Comparison of ENCODE assay signal across 8 cellular contexts in the genomic region with DNA sequence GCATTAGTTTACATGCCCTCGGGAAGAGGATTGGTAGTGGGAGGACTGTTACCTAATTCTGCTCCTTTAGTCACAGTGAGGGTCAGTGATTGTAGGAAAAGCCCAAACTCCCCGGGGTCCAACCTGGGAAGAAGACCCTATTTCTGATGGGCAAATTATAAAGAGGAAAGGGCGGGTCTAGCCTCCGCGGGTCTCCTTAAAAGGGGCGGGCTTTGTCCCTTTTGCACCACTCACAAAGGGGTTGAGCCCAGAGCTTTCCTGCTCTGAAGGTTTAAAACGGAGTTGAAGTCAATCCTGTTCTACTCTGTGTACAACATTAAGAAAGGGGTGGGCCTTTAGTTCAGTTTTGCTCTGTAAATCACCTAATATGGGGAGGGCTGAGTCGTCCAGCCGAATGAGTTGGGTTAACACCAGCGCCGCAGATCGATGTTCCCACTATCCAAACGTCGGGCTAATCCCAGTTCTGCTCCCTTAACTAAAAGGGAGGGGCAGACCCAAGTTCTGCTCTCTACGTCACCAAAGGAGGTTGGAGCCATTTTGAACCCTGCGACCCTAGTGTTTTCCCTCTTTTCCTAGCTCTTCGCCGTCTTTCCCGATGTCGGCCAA. TPM values are rescaled to one million over a fixed set of nuclear protein-coding genes. Genes with fewer than 3 reads are reported as not detected.
DNase-seq lines count a peak whose midpoint lies in the region; ATAC-seq and TF ChIP-seq lines count a peak whose summit lies in the region.

No MANE protein-coding gene starts in this region.

- peak overlapping the region; percentile 92 to 98 (median 95) for H3K27ac ChIP-seq in spleen

- ATAC-seq in GM21723 (IDR thresholded peaks at IDR 0.05; ENCODE audit: unreplicated experiment) = peak; percentile 10
- ATAC-seq in activated naive CD8-positive, alpha-beta T cell treated with anti-CD3 and anti-CD28 coated beads, Interleukin-2, amount 10 ng/mL, durations not matched to agents 7 days and 5 days (ENCODE audit: low read depth) = peak; percentile 1

- no peak for DNase-seq in CD14-positive monocyte (ENCODE audit: low spot score)
- peak; percentile 72 to 87 for DNase-seq in NCI-H524 (lab: John Stamatoyannopoulos, UW)
- no peak for DNase-seq in activated naive CD8-positive, alpha-beta T cell treated with anti-CD3 and anti-CD28 coated beads, Interleukin-2, amount 10 ng/mL, durations not matched to agents 7 days and 5 days
- DNase-seq in spleen = no peak
- DNase-seq in HuH-7.5 (ENCODE audit: low spot score) = no peak
- DNase-seq in occipital lobe (lab: John Stamatoyannopoulos, UW) = no peak

- peak overlapping the region; percentile 90 to 98 for H3K4me3 Mint-ChIP-seq in CD14-positive monocyte
- H3K4me3 Mint-ChIP-seq in activated naive CD8-positive, alpha-beta T cell treated with anti-CD3 and anti-CD28 coated beads, Interleukin-2, amount 10 ng/mL, durations not matched to agents 7 days and 5 days = peak overlapping the region; percentile 97

- TF ChIP-seq POLR2A in spleen (IDR thresholded peaks at IDR 0.05) = peak in 1 of 3 donors; percentile 52

- H3K27me3 ChIP-seq in iPS-15b (ENCODE audit: control insufficient read depth, insufficient read depth, low read length) = no peaks in the 10 kb centered on the region
- no peaks in the 10 kb centered on the region for H3K27me3 ChIP-seq in spleen (replicated peaks in 1 of 7)

- peaks cover 16 to 24% of the 10 kb centered on the region in 2 donors for H3K36me3 Mint-ChIP-seq in CD14-positive monocyte
- H3K36me3 Mint-ChIP-seq in activated naive CD8-positive, alpha-beta T cell treated with anti-CD3 and anti-CD28 coated beads, Interleukin-2, amount 10 ng/mL, durations not matched to agents 7 days and 5 days = peaks cover 18% of the 10 kb centered on the region

- H3K9me3 Mint-ChIP-seq in CD14-positive monocyte = no peaks in the 10 kb centered on the region
- H3K9me3 Mint-ChIP-seq in activated naive CD8-positive, alpha-beta T cell treated with anti-CD3 and anti-CD28 coated beads, Interleukin-2, amount 10 ng/mL, durations not matched to agents 7 days and 5 days = no peaks in the 10 kb centered on the region

- H3K9me3 ChIP-seq in iPS-15b (ENCODE audit: control insufficient read depth, insufficient read depth, low read length) = no peaks in the 10 kb centered on the region
- H3K9me3 ChIP-seq in spleen = no peaks in the 10 kb centered on the region

- peak overlapping the region; percentile 93 for H3K9ac ChIP-seq in iPS-15b (ENCODE audit: low read depth, low read length)

- peaks cover 0 to 4% (median 0%) of the 10 kb centered on the region in 3 donors for H3K27me3 Mint-ChIP-seq in CD14-positive monocyte (ENCODE audit: low read depth in 3 of 3)
- H3K27me3 Mint-ChIP-seq in activated naive CD8-positive, alpha-beta T cell treated with anti-CD3 and anti-CD28 coated beads, Interleukin-2, amount 10 ng/mL, durations not matched to agents 7 days and 5 days = no peaks in the 10 kb centered on the region

- H3K36me3 ChIP-seq in iPS-15b (ENCODE audit: control insufficient read depth, insufficient read depth, low read length) (peaks cover 18% of the 10 kb centered on the region), spleen (peaks cover 0 to 29% (median 23%) of the 10 kb centered on the region in 6 donors)

- peak overlapping the region; percentile 95 for H3K4me3 ChIP-seq in iPS-15b (ENCODE audit: low read depth, low read length)
- peak overlapping the region; percentile 43 to 87 (median 62) for H3K4me3 ChIP-seq in spleen

- H3K4me1 Mint-ChIP-seq in CD14-positive monocyte = peaks cover 81% of the 10 kb centered on the region
- peaks cover 54% of the 10 kb centered on the region for H3K4me1 Mint-ChIP-seq in activated naive CD8-positive, alpha-beta T cell treated with anti-CD3 and anti-CD28 coated beads, Interleukin-2, amount 10 ng/mL, durations not matched to agents 7 days and 5 days

- TF ChIP-seq CTCF in CD14-positive monocyte (IDR thresholded peaks at IDR 0.05) (no peak), spleen (IDR thresholded peaks at IDR 0.05 in 8 of 11, conservative IDR thresholded peaks at IDR 0.05 in 3 of 11) (no peak)

- H3K27ac Mint-ChIP-seq in CD14-positive monocyte = peak overlapping the region; percentile 96 to 100 (median 100)
- H3K27ac Mint-ChIP-seq in activated naive CD8-positive, alpha-beta T cell treated with anti-CD3 and anti-CD28 coated beads, Interleukin-2, amount 10 ng/mL, durations not matched to agents 7 days and 5 days = peak overlapping the region; percentile 98

- intact Hi-C loops in CD14-positive monocyte (cut with micrococcal nuclease) = loop anchor here in 1 of 2 donors (5.0 kb wide), 1 partner anchor 55 kb away; no protein-coding TSS in a partner anchor
- intact Hi-C loops in spleen (cut with DNase I; ENCODE audit: low total_unique reads) = no loop called here

- POLR2A ChIA-PET in activated naive CD8-positive, alpha-beta T cell treated with anti-CD3 and anti-CD28 coated beads, Interleukin-2, amount 10 ng/mL, durations not matched to agents 7 days and 5 days (lab: Charles Lee) = interaction anchor here (1.2 to 2.6 kb wide), 7 partner anchors 13 to 206 kb away, joined by 3 to 20 read pairs (median 7); a partner anchor contains a TSS

- 1% methylated on average over 20 of the region's 20 CpGs for WGBS in spleen, 5 donors

- peaks cover 10% of the 10 kb centered on the region for H3K4me1 ChIP-seq in iPS-15b (ENCODE audit: control insufficient read depth, insufficient read depth, low read length)
- peaks cover 33 to 87% (median 65%) of the 10 kb centered on the region in 6 donors for H3K4me1 ChIP-seq in spleen

RNA-seq across cellular contexts. Expression of a gene that starts 0.9 kb away (rescaled TPM):
- polyA plus RNA-seq in CD14-positive monocyte (100 to 1,000 TPM in 1 of 2 donors, 10 to 100 TPM in 1; 83.5 to 108 TPM), spleen (10 to 100 TPM; 52.2 to 77.8 (median 69.9) TPM)
- 10 to 100 TPM; 44.5 to 49.5 TPM for total RNA-seq in activated naive CD8-positive, alpha-beta T cell treated with anti-CD3 and anti-CD28 coated beads, Interleukin-2, amount 10 ng/mL, durations not matched to agents 7 days and 5 days
- total RNA-seq in spleen (10 to 100 TPM; 36.0 to 70.3 (median 46.0) TPM), occipital lobe (71.7 TPM)

RNA-seq across cellular contexts. Expression of a gene that starts 1.4 kb away (rescaled TPM):
- polyA plus RNA-seq in CD14-positive monocyte (10 to 100 TPM in 1 of 2 donors, 1 to 10 TPM in 1; 9.9 to 11.3 TPM), spleen (10 to 100 TPM; 13.6 to 23.3 (median 18.4) TPM)
- 10 to 100 TPM; 38.1 to 40.8 TPM for total RNA-seq in activated naive CD8-positive, alpha-beta T cell treated with anti-CD3 and anti-CD28 coated beads, Interleukin-2, amount 10 ng/mL, durations not matched to agents 7 days and 5 days
- total RNA-seq in spleen (10 to 100 TPM; 27.9 to 39.7 (median 35.6) TPM), occipital lobe (13.6 TPM)

RNA-seq across cellular contexts. Expression of a gene that starts 6.8 kb away (rescaled TPM):
- under 1 TPM in 1 of 2 donors, not detected in 1; 0.60 TPM for polyA plus RNA-seq in CD14-positive monocyte
- total RNA-seq in activated naive CD8-positive, alpha-beta T cell treated with anti-CD3 and anti-CD28 coated beads, Interleukin-2, amount 10 ng/mL, durations not matched to agents 7 days and 5 days = 10 to 100 TPM; 47.4 to 52.3 TPM
- total RNA-seq in spleen = 10 to 100 TPM in 6 of 7 donors, 1 to 10 TPM in 1; 7.4 to 32.9 (median 21.3) TPM
- 10 to 100 TPM; 24.1 to 50.9 (median 38.0) TPM for polyA plus RNA-seq in spleen
- 0.78 TPM for total RNA-seq in occipital lobe

RNA-seq across cellular contexts. Expression of a gene that starts 12.7 kb away (rescaled TPM):
- polyA plus RNA-seq in CD14-positive monocyte (1 to 10 TPM; 1.9 to 4.0 TPM), spleen (10 to 100 TPM; 29.6 to 85.2 (median 41.2) TPM)
- 100 to 1,000 TPM; 107 to 112 TPM for total RNA-seq in activated naive CD8-positive, alpha-beta T cell treated with anti-CD3 and anti-CD28 coated beads, Interleukin-2, amount 10 ng/mL, durations not matched to agents 7 days and 5 days
- total RNA-seq in spleen (100 to 1,000 TPM in 4 of 7 donors, 10 to 100 TPM in 3; 77.6 to 160 (median 130) TPM), occipital lobe (18.1 TPM)

RNA-seq across cellular contexts. Expression of a gene that starts 12.9 kb away (rescaled TPM):
- polyA plus RNA-seq in CD14-positive monocyte = under 1 TPM in 1 of 2 donors, not detected in 1; 0.22 TPM
- total RNA-seq in activated naive CD8-positive, alpha-beta T cell treated with anti-CD3 and anti-CD28 coated beads, Interleukin-2, amount 10 ng/mL, durations not matched to agents 7 days and 5 days = 10 to 100 TPM; 19.6 to 22.6 TPM
- total RNA-seq in spleen = 10 to 100 TPM in 3 of 7 donors, 1 to 10 TPM in 4; 4.4 to 17.4 (median 9.9) TPM
- polyA plus RNA-seq in spleen = 10 to 100 TPM in 2 of 3 donors, 1 to 10 TPM in 1; 6.8 to 32.8 (median 30.5) TPM
- total RNA-seq in occipital lobe = 7.5 TPM

Comparison
In these comparisons a context has a peak if more than half of its experiments do, and no peak if none do; other contexts are left out.
1. DNase-seq: peak in NCI-H524 (2 of 2); none in CD14-positive monocyte (single experiment), activated naive CD8-positive, alpha-beta T cell treated with anti-CD3 and anti-CD28 coated beads, Interleukin-2, amount 10 ng/mL, durations not matched to agents 7 days and 5 days (single experiment), spleen (single experiment), HuH-7.5 (single experiment) and occipital lobe (single experiment).